In genomic region chr3:39317571-39318169, GRCh38 we compare ENCODE assay signal across 2 cellular contexts.
TF ChIP-seq lines count a peak whose summit lies in the region.

No MANE protein-coding gene starts in this region.

TF ChIP-seq in WTC11, 78 proteins besides CTCF, POLR2A, EP300 and RAD21 (continued from another document):
- TF ChIP-seq MAX (CRISPR knock-in tag; IDR thresholded peaks at IDR 0.05) = no peak
- TF ChIP-seq CBFB (CRISPR knock-in tag; IDR thresholded peaks at IDR 0.05; ENCODE audit: low read depth) = no peak
- TF ChIP-seq, protein P1, sequence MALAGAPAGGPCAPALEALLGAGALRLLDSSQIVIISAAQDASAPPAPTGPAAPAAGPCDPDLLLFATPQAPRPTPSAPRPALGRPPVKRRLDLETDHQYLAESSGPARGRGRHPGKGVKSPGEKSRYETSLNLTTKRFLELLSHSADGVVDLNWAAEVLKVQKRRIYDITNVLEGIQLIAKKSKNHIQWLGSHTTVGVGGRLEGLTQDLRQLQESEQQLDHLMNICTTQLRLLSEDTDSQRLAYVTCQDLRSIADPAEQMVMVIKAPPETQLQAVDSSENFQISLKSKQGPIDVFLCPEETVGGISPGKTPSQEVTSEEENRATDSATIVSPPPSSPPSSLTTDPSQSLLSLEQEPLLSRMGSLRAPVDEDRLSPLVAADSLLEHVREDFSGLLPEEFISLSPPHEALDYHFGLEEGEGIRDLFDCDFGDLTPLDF (CRISPR knock-in tag; IDR thresholded peaks at IDR 0.05) = no peak
- TF ChIP-seq NFYB (CRISPR knock-in tag; conservative IDR thresholded peaks at IDR 0.05; ENCODE audit: low read depth) = no peak
- TF ChIP-seq ELF4 (CRISPR knock-in tag; IDR thresholded peaks at IDR 0.05; ENCODE audit: low read depth) = no peak
- no peak for TF ChIP-seq PRRX2 (CRISPR knock-in tag; IDR thresholded peaks at IDR 0.05)
- TF ChIP-seq GABPB1 (CRISPR knock-in tag; IDR thresholded peaks at IDR 0.05) = peak; percentile 70
- TF ChIP-seq, protein P2, sequence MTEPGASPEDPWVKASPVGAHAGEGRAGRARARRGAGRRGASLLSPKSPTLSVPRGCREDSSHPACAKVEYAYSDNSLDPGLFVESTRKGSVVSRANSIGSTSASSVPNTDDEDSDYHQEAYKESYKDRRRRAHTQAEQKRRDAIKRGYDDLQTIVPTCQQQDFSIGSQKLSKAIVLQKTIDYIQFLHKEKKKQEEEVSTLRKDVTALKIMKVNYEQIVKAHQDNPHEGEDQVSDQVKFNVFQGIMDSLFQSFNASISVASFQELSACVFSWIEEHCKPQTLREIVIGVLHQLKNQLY (CRISPR knock-in tag; IDR thresholded peaks at IDR 0.05) = no peak

TF ChIP-seq in HepG2, 621 proteins besides CTCF, POLR2A, EP300 and RAD21 (continued from another document and continues in another):
- TF ChIP-seq SMYD3 (CRISPR knock-in tag; IDR thresholded peaks at IDR 0.05) (peak; percentile 77; the same call in 1 of the 2 replicates), MLXIP (CRISPR knock-in tag; IDR thresholded peaks at IDR 0.05; ENCODE audit: borderline replicate concordance) (no peak), ZNF589 (CRISPR knock-in tag; conservative IDR thresholded peaks at IDR 0.05) (no peak), MBNL3 (CRISPR knock-in tag; conservative IDR thresholded peaks at IDR 0.05) (no peak), AGO2 (optimal IDR thresholded peaks at IDR 0.05; ENCODE audit: low read depth, low read length) (no peak), ZNF550 (CRISPR knock-in tag; IDR thresholded peaks at IDR 0.05; ENCODE audit: borderline replicate concordance) (no peak), GMEB2 (CRISPR knock-in tag; IDR thresholded peaks at IDR 0.05; ENCODE audit: low read depth) (no peak), ZNF510 (CRISPR knock-in tag; IDR thresholded peaks at IDR 0.05; ENCODE audit: low read depth) (no peak), NCOA5 (CRISPR knock-in tag; IDR thresholded peaks at IDR 0.05) (no peak), FIP1L1 (IDR thresholded peaks at IDR 0.05; ENCODE audit: borderline replicate concordance, insufficient read depth, low read depth, low read length) (no peak), MTA1 (CRISPR knock-in tag; IDR thresholded peaks at IDR 0.05; ENCODE audit: borderline replicate concordance) (no peak), ZNF333 (CRISPR knock-in tag; IDR thresholded peaks at IDR 0.05; ENCODE audit: borderline replicate concordance) (no peak), KAT7 (CRISPR knock-in tag; IDR thresholded peaks at IDR 0.05; ENCODE audit: borderline replicate concordance) (no peak), GTF2F1 (IDR thresholded peaks at IDR 0.05; ENCODE audit: low read length) (no peak), POLR2AphosphoS2 (IDR thresholded peaks at IDR 0.05; ENCODE audit: low read depth, low read length) (no peak), DBP (CRISPR knock-in tag; IDR thresholded peaks at IDR 0.05; ENCODE audit: not compliant biosample characterization) (no peak), YEATS2 (CRISPR knock-in tag; IDR thresholded peaks at IDR 0.05; ENCODE audit: borderline replicate concordance) (peak; percentile 50; the same call in 1 of the 2 replicates), ATRX (CRISPR knock-in tag; IDR thresholded peaks at IDR 0.05; ENCODE audit: borderline replicate concordance) (no peak), ASH2L (IDR thresholded peaks at IDR 0.05; ENCODE audit: insufficient read length, low read depth, low read length) (peak; percentile 77), AFF4 (CRISPR knock-in tag; IDR thresholded peaks at IDR 0.05) (no peak), NFE2L1 (CRISPR knock-in tag; IDR thresholded peaks at IDR 0.05; ENCODE audit: borderline replicate concordance) (no peak), CBX5 (CRISPR knock-in tag; IDR thresholded peaks at IDR 0.05; ENCODE audit: borderline replicate concordance) (peak; percentile 99), FOXP1 (IDR thresholded peaks at IDR 0.05) (0 out of 2 replicates have a peak, but pooled peaks have one; percentile 53), FOXP1 (CRISPR knock-in tag; IDR thresholded peaks at IDR 0.05) (peak; percentile 76), ZFX (CRISPR knock-in tag; IDR thresholded peaks at IDR 0.05; ENCODE audit: low read depth) (no peak), ZNF253 (CRISPR knock-in tag; IDR thresholded peaks at IDR 0.05; ENCODE audit: borderline replicate concordance) (no peak), SMAD1 (CRISPR knock-in tag; IDR thresholded peaks at IDR 0.05; ENCODE audit: borderline replicate concordance, low read depth) (no peak), NPAS2 (CRISPR knock-in tag; IDR thresholded peaks at IDR 0.05; ENCODE audit: borderline replicate concordance) (no peak), MED13 (CRISPR knock-in tag; IDR thresholded peaks at IDR 0.05) (peak; percentile 64; the same call in 1 of the 2 replicates), ZNF33A (CRISPR knock-in tag; IDR thresholded peaks at IDR 0.05; ENCODE audit: borderline replicate concordance) (peak; percentile 46; the same call in 1 of the 2 replicates), FOSL2 (CRISPR knock-in tag; IDR thresholded peaks at IDR 0.05) (peak; percentile 99), ZBTB34 (CRISPR knock-in tag; IDR thresholded peaks at IDR 0.05) (no peak), ZNF326 (CRISPR knock-in tag; IDR thresholded peaks at IDR 0.05; ENCODE audit: borderline replicate concordance) (no peak), JDP2 (CRISPR knock-in tag; IDR thresholded peaks at IDR 0.05; ENCODE audit: borderline replicate concordance) (no peak), ZFP90 (CRISPR knock-in tag; IDR thresholded peaks at IDR 0.05; ENCODE audit: borderline replicate concordance) (peak; percentile 57; the same call in 1 of the 2 replicates), SOX6 (IDR thresholded peaks at IDR 0.05) (no peak), SOX6 (CRISPR knock-in tag; IDR thresholded peaks at IDR 0.05) (peak; percentile 99), KAT8 (CRISPR knock-in tag; IDR thresholded peaks at IDR 0.05) (peak; percentile 74), ZBTB1 (CRISPR knock-in tag; IDR thresholded peaks at IDR 0.05; ENCODE audit: borderline replicate concordance) (no peak)
- TF ChIP-seq, protein P3, sequence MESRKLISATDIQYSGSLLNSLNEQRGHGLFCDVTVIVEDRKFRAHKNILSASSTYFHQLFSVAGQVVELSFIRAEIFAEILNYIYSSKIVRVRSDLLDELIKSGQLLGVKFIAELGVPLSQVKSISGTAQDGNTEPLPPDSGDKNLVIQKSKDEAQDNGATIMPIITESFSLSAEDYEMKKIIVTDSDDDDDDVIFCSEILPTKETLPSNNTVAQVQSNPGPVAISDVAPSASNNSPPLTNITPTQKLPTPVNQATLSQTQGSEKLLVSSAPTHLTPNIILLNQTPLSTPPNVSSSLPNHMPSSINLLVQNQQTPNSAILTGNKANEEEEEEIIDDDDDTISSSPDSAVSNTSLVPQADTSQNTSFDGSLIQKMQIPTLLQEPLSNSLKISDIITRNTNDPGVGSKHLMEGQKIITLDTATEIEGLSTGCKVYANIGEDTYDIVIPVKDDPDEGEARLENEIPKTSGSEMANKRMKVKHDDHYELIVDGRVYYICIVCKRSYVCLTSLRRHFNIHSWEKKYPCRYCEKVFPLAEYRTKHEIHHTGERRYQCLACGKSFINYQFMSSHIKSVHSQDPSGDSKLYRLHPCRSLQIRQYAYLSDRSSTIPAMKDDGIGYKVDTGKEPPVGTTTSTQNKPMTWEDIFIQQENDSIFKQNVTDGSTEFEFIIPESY (CRISPR knock-in tag; IDR thresholded peaks at IDR 0.05) = peak; percentile 74
- TF ChIP-seq, protein P4, sequence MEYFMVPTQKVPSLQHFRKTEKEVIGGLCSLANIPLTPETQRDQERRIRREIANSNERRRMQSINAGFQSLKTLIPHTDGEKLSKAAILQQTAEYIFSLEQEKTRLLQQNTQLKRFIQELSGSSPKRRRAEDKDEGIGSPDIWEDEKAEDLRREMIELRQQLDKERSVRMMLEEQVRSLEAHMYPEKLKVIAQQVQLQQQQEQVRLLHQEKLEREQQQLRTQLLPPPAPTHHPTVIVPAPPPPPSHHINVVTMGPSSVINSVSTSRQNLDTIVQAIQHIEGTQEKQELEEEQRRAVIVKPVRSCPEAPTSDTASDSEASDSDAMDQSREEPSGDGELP (IDR thresholded peaks at IDR 0.05; ENCODE audit: borderline replicate concordance, low read depth) = no peak
- TF ChIP-seq, protein P5, sequence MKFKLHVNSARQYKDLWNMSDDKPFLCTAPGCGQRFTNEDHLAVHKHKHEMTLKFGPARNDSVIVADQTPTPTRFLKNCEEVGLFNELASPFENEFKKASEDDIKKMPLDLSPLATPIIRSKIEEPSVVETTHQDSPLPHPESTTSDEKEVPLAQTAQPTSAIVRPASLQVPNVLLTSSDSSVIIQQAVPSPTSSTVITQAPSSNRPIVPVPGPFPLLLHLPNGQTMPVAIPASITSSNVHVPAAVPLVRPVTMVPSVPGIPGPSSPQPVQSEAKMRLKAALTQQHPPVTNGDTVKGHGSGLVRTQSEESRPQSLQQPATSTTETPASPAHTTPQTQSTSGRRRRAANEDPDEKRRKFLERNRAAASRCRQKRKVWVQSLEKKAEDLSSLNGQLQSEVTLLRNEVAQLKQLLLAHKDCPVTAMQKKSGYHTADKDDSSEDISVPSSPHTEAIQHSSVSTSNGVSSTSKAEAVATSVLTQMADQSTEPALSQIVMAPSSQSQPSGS (CRISPR knock-in tag; IDR thresholded peaks at IDR 0.05) = peak; percentile 93
